In the genomic region with DNA sequence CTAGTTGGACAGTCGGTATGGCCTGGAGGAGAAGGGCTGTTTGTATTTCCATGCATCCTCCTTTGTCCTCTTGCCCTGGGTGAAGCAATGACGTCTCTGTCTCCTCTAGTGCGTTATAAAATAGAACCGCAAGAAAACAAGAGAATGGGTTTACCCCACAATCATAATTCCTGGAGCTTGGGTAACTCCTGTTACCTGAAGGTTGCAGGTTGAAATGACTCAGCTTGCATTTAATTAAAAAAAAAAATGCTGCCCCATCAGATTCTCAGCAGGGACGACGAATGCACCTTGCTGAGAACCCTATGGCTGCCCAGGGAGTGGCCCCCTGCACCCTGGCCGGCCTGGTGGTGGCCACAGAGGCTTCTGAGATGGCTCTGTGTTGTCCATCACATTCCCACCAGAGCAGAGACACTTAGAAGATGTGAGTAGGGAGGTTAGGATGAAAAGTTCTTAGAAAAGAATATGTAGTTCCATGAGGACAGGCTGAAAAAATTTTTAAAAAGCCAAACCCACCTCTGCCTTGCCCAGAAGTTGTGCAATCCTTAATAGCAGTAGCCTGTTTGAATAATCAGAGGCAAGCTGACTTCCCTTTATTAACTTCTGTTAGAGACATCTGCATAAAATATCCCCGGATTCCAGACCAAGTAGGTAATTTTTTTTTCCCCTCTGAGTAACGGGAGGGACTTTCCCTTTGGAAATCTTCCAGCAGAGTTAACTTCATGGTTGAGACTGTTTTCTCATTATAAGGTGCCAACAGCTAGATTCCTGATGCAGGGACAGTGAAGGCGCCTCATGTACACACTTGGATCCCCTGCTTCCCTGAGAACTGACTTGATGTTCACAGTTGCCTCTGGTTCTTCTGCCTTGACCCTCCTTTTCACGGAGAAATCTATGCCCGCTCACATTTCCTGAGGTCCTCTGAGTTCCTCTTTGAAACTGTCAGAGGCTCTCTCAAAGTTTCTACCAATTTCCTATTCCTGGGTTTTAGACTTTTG, we compare ENCODE assay signal across 1 cellular context.
TF ChIP-seq lines count a peak whose summit lies in the region.

No MANE protein-coding gene starts in this region.

TF ChIP-seq in HepG2, 621 proteins besides CTCF, POLR2A, EP300 and RAD21 (continued from another document):
- TF ChIP-seq HIVEP1 (CRISPR knock-in tag; IDR thresholded peaks at IDR 0.05), result no peak
- peak; percentile 22; the same call in 1 of the 2 replicates for TF ChIP-seq MED1 (CRISPR knock-in tag; IDR thresholded peaks at IDR 0.05)
- TF ChIP-seq SIX1 (CRISPR knock-in tag; IDR thresholded peaks at IDR 0.05; ENCODE audit: borderline replicate concordance), result no peak
- TF ChIP-seq KAT8 (CRISPR knock-in tag; IDR thresholded peaks at IDR 0.05), result no peak
- TF ChIP-seq, protein P1, sequence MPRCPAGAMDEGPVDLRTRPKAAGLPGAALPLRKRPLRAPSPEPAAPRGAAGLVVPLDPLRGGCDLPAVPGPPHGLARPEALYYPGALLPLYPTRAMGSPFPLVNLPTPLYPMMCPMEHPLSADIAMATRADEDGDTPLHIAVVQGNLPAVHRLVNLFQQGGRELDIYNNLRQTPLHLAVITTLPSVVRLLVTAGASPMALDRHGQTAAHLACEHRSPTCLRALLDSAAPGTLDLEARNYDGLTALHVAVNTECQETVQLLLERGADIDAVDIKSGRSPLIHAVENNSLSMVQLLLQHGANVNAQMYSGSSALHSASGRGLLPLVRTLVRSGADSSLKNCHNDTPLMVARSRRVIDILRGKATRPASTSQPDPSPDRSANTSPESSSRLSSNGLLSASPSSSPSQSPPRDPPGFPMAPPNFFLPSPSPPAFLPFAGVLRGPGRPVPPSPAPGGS (CRISPR knock-in tag; IDR thresholded peaks at IDR 0.05), result 0 out of 2 replicates have a peak, but pooled peaks have one; percentile 9
